1 cellular context compared by ENCODE assay signal in genomic region chr7:108569381-108570145, GRCh38.
A peak's percentile ranks its signal among the peaks of the same experiment; 100 is the strongest.
TF ChIP-seq lines count a peak whose summit lies in the region.

TSS of gene DNAJB9 (plus strand) at chr7:108569874. CDS start at chr7:108571727, 1,853 bp downstream.
TSS of gene THAP5 (minus strand) at chr7:108569706. CDS start at chr7:108569569, 137 bp downstream.

TF ChIP-seq in K562, 482 proteins besides CTCF, POLR2A, EP300 and RAD21 (continued from another document):
- TF ChIP-seq ZNF511 (CRISPR knock-in tag; IDR thresholded peaks at IDR 0.05): peak; percentile 55
- TF ChIP-seq CTBP1 (IDR thresholded peaks at IDR 0.05; ENCODE audit: borderline replicate concordance): peak; percentile 95
- TF ChIP-seq U2AF2 (optimal IDR thresholded peaks at IDR 0.05; ENCODE audit: low read depth, low read length): no peak
- 0 out of 4 replicates have a peak, but pooled peaks of 1 of the 2 experiments have one; percentile 13 for TF ChIP-seq ARNT (IDR thresholded peaks at IDR 0.05)
- no peak for TF ChIP-seq BRF2 (IDR thresholded peaks at IDR 0.05; ENCODE audit: borderline replicate concordance, insufficient read depth, insufficient read length)
- TF ChIP-seq BRF1 (IDR thresholded peaks at IDR 0.05; ENCODE audit: borderline replicate concordance, extremely low read depth, insufficient read length): no peak
- TF ChIP-seq NONO (IDR thresholded peaks at IDR 0.05; ENCODE audit: low read depth in 2 of 2, low read length in 1 of 2): no peak
